In the genomic region with DNA sequence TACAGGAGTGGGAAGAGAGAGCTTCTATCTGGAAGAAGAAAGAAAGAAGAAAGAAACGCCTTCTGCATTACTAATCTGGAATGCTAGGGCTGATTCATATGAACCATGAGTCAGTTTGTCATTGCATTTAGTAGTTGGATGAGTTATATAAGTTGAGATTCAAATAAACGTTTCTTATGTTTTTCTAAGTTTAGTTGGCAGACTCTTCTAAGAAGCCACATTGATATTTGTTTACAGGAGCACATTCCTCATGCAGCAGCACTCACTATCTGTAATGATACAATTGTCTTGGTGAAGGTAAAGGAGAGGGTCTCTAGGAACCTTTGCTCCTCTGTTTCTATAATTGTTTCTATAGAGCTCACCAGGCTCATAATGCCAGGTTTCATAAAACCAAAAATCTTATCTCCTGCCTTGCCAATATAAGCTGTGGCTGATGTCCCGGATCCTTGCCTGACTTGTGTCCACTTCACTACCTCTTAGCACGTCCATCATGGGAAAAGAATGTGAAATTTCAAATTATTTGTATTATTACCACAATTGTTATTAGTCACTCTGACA, we compare ENCODE assay signal across 11 cellular contexts. TPM values are rescaled to one million over a fixed set of nuclear protein-coding genes. Genes with fewer than 3 reads are reported as not detected.
A peak's percentile ranks its signal among the peaks of the same experiment; 100 is the strongest.
DNase-seq lines count a peak whose midpoint lies in the region; ATAC-seq and TF ChIP-seq lines count a peak whose summit lies in the region.
"Had no signal": no experiment of that assay in that cellular context is flagged by ENCODE, and none has a peak within 500 bp of the region (broad histone marks: within the 10 kb centered on the region; RNA-seq: fewer than 3 reads in every experiment).

No MANE protein-coding gene starts in this region.

- H3K27ac Mint-ChIP-seq in T-helper 17 cell: no peak overlapping the region

- H3K27me3 Mint-ChIP-seq in T-helper 17 cell: peaks cover 4% of the 10 kb centered on the region

- H3K4me3 ChIP-seq in AG09309 (ENCODE audit: control insufficient read depth, low read depth, low read length): no peak overlapping the region
- no peak overlapping the region for H3K4me3 ChIP-seq in mammary epithelial cell (replicated peaks in 1 of 3; ENCODE audit: insufficient read depth in 1 of 3, low read depth in 2 of 3, low read length in 3 of 3)
- no peak overlapping the region for H3K4me3 ChIP-seq in lung
- H3K4me3 ChIP-seq: gastrocnemius medialis had no signal

- H3K9ac ChIP-seq in mammary epithelial cell (ENCODE audit: insufficient read depth, low read length): peak overlapping the region; percentile 24

- H3K27me3 ChIP-seq in mammary epithelial cell (ENCODE audit: insufficient read depth, low read length) (no peaks in the 10 kb centered on the region), lung (ENCODE audit: control insufficient read depth, insufficient read depth) (no peaks in the 10 kb centered on the region)
- H3K27me3 ChIP-seq: gastrocnemius medialis had no signal

- BruUV-seq in mammary epithelial cell (replicated peaks; lab: Mats Ljungman, UMichigan): no TSS peak

- H3K4me3 Mint-ChIP-seq in T-helper 17 cell: no peak overlapping the region

- WGBS in mammary epithelial cell (ENCODE audit: low coverage, missing lambda C conversion rate): 3% methylated on average over 4 of the region's 4 CpGs
- WGBS in lung, 2 donors: 54 to 78% methylated on average over 4 of the region's 4 CpGs

- no peaks in the 10 kb centered on the region for H3K79me2 ChIP-seq in mammary epithelial cell (ENCODE audit: insufficient read depth, low read length)

- TF ChIP-seq CTCF in AG09309 (IDR thresholded peaks at IDR 0.05; ENCODE audit: control insufficient read depth, insufficient read depth, low read depth, low read length, missing control alignments) (peak; percentile 9), mammary epithelial cell (conservative IDR thresholded peaks at IDR 0.05 in 1 of 2, IDR thresholded peaks at IDR 0.05 in 1 of 2; ENCODE audit: extremely low read depth in 1 of 2, insufficient read depth in 1 of 2, low read depth in 1 of 2, low read length in 2 of 2) (peak in 1 of 2 donors; percentile 9), lung (IDR thresholded peaks at IDR 0.05; ENCODE audit: control extremely low read depth, extremely low read depth) (no peak)

- intact Hi-C loops in mammary epithelial cell (cut with micrococcal nuclease): no loop called here

- H3K4me1 ChIP-seq in mammary epithelial cell (ENCODE audit: insufficient read depth, low read length) (peaks cover 38% of the 10 kb centered on the region), lung (ENCODE audit: control insufficient read depth in 2 of 2, insufficient read depth in 2 of 2, low read length in 2 of 2) (no peaks in the 10 kb centered on the region)

- peak overlapping the region; percentile 86 for H3K27ac ChIP-seq in mammary epithelial cell (ENCODE audit: insufficient read depth, low read depth, low read length)
- H3K27ac ChIP-seq in lung (ENCODE audit: low read depth in 1 of 2, low read length in 1 of 2): no peak overlapping the region
- H3K27ac ChIP-seq: gastrocnemius medialis had no signal

- CTCF ChIA-PET in mammary epithelial cell (lab: Charles Lee; ENCODE audit: low non-redundant PET): no interaction called here

- peak; percentile 60 for ATAC-seq in lung (ENCODE audit: insufficient read depth, low FRiP score)
- no peak for ATAC-seq in GM19455 (IDR thresholded peaks at IDR 0.05; ENCODE audit: unreplicated experiment)
- ATAC-seq in T-helper 17 cell: no peak
- ATAC-seq: gastrocnemius medialis had no signal

- H3K36me3 ChIP-seq in mammary epithelial cell (ENCODE audit: insufficient read depth, low read length) (no peaks in the 10 kb centered on the region), lung (ENCODE audit: control insufficient read depth in 2 of 2, insufficient read depth in 2 of 2, low read length in 2 of 2) (no peaks in the 10 kb centered on the region)
- H3K36me3 ChIP-seq: gastrocnemius medialis had no signal

- H3K4me2 ChIP-seq in mammary epithelial cell (ENCODE audit: insufficient read depth, low read depth, low read length): peak overlapping the region; percentile 67

- H3K9me3 ChIP-seq in mammary epithelial cell (replicated peaks; ENCODE audit: insufficient read depth, low read length): peaks cover 4% of the 10 kb centered on the region
- H3K9me3 ChIP-seq in lung (ENCODE audit: control insufficient read depth in 2 of 2, insufficient read depth in 1 of 2, low read length in 1 of 2): no peaks in the 10 kb centered on the region
- H3K9me3 ChIP-seq in T-helper 17 cell (ENCODE audit: control insufficient read depth, low read length, poor library complexity, severe bottlenecking): no peaks in the 10 kb centered on the region
- H3K9me3 ChIP-seq: gastrocnemius medialis had no signal

- no peak overlapping the region for H2AFZ ChIP-seq in mammary epithelial cell (ENCODE audit: low read depth, low read length)

- peaks cover 8% of the 10 kb centered on the region for H3K4me1 Mint-ChIP-seq in T-helper 17 cell

- in situ Hi-C loops in mammary epithelial cell (cut with MboI; ENCODE audit: low sequenced_read_pairs in 2 of 2): no loop called here

- DNase-seq in AG09309 (ENCODE audit: low read depth) (peak; percentile 77), HT-29 (ENCODE audit: low spot score) (peak; percentile 16), mammary epithelial cell (peak; percentile 84), lung (ENCODE audit: low spot score) (no peak), AML-193 (lab: John Stamatoyannopoulos, UW) (no peak), NCI-H524 treated with DMSO at 0.1 percent for 48 hours (lab: John Stamatoyannopoulos, UW) (no peak), T-helper 17 cell (no peak)
- DNase-seq: gastrocnemius medialis, NCI-H1092, RPMI8226 had no signal

- dilution Hi-C loops in mammary epithelial cell (cut with HindIII; ENCODE audit: low sequenced_read_pairs): no loop called here

- H4K20me1 ChIP-seq in mammary epithelial cell (ENCODE audit: insufficient read depth, low read length): no peaks in the 10 kb centered on the region

- H3K36me3 Mint-ChIP-seq in T-helper 17 cell (ENCODE audit: low read depth): no peaks in the 10 kb centered on the region

RNA-seq across cellular contexts. Expression of a gene that starts 39.5 kb away (rescaled TPM):
- total RNA-seq in HT-29 (2014; rRNA removed; shearing (Covaris generic)): 3.0 TPM in 2 replicates
- total RNA-seq in mammary epithelial cell: under 1 TPM in 1 of 2 donors, not detected in 1; under 0.01 TPM
- polyA plus RNA-seq in mammary epithelial cell: 0.07 TPM
- polyA minus RNA-seq in mammary epithelial cell: not detected
- 100 to 1,000 TPM; 144 to 450 TPM for total RNA-seq in lung
- polyA plus RNA-seq in lung: 100 to 1,000 TPM; 731 to 792 TPM
- total RNA-seq in T-helper 17 cell: 10 to 100 TPM; 17.6 to 30.7 TPM

Comparison
In these comparisons a context has a peak if more than half of its experiments do, and no peak if none do; other contexts are left out.
1. DNase-seq: peak in AG09309 (single experiment), HT-29 (single experiment) and mammary epithelial cell (single experiment); none in lung (single experiment), AML-193 (0 of 2), NCI-H524 treated with DMSO at 0.1 percent for 48 hours (single experiment) and T-helper 17 cell (0 of 3).
2. RNA of a gene that starts 39.5 kb away (total RNA-seq): 144 to 450 TPM in lung; 17.6 to 30.7 TPM in T-helper 17 cell, 3.0 TPM in HT-29 and under 0.01 TPM in mammary epithelial cell; every median in the first group is over 4 times any median in the second.